In the genomic region with DNA sequence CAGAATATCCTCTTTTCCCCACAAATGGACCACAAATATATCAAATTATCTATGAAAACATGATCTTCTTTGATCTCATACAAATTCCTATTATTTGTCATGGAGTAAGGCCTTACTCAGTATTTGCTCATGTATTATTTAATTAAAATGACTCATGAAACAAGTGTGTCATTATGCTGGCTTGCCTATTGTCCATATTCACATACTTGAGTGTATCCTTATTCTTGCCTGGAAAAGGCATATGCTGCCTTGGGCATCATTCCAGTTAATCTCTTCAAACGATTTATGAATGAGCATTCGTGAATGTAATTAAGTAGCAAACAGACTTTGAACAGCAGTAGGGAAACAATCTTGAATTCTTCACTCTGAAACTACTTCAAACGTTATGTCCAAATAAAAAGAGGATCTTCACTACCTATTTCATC, we compare ENCODE assay signal across 11 cellular contexts. TPM values are rescaled to one million over a fixed set of nuclear protein-coding genes. Genes with fewer than 3 reads are reported as not detected.
DNase-seq lines count a peak whose midpoint lies in the region; ATAC-seq, FAIRE-seq and TF ChIP-seq lines count a peak whose summit lies in the region.
"Had no signal": no experiment of that assay in that cellular context is flagged by ENCODE, and none has a peak within 500 bp of the region (broad histone marks: within the 10 kb centered on the region; RNA-seq: fewer than 3 reads in every experiment).

No MANE protein-coding gene starts in this region.

- peaks cover 0 to 2% of the 10 kb centered on the region in 2 donors for H3K4me1 ChIP-seq in small intestine (ENCODE audit: control insufficient read depth in 2 of 2, insufficient read depth in 1 of 2, low read depth in 1 of 2, low read length in 1 of 2)

- WGBS in small intestine, 3 donors = 7 to 20% (median 14%) methylated on average over 3 of the region's 3 CpGs

- no peaks in the 10 kb centered on the region for H3K27me3 ChIP-seq in small intestine (ENCODE audit: control insufficient read depth in 2 of 2, insufficient read depth in 2 of 2, low read length in 2 of 2)

- H3K36me3 ChIP-seq in small intestine (ENCODE audit: control insufficient read depth in 2 of 2, insufficient read depth in 2 of 2, low read length in 2 of 2) = no peaks in the 10 kb centered on the region

- DNase-seq in HFF-Myc (ENCODE audit: extremely low read depth, low read depth) (peak; percentile 22), NCI-H446 (lab: John Stamatoyannopoulos, UW) (peak; percentile 29 to 76), cardiac fibroblast (ENCODE audit: low read depth in 2 of 2) (peak; percentile 44 to 79), small intestine (peak; percentile 68), ACHN (no peak), caudate nucleus (lab: John Stamatoyannopoulos, UW) (no peak), iPS-NIHi7 (ENCODE audit: extremely low spot score) (no peak)
- DNase-seq: GDM1; stimulated activated CD4-positive, alpha-beta T cell treated with anti-CD3 and anti-CD28 coated beads, Interleukin-1b, Interleukin-23, amount 100 ng/mL, for 48 hours; substantia nigra had no signal

- ATAC-seq in HG03159 (IDR thresholded peaks at IDR 0.05; ENCODE audit: unreplicated experiment) = no peak

- H3K27ac ChIP-seq in small intestine (ENCODE audit: low read depth in 1 of 2, low read length in 1 of 2) (no peak overlapping the region), caudate nucleus (ENCODE audit: low read depth, low read length) (no peak overlapping the region)

- in situ Hi-C loops in ACHN (cut with HindIII; ENCODE audit: low pct_ligation_motif_present, low pct_unique_long_range_greater_than_20kb, low sequenced_read_pairs) = no loop called here

- no peak for TF ChIP-seq CTCF in HFF-Myc (IDR thresholded peaks at IDR 0.05; ENCODE audit: low read depth, low read length, missing control alignments)
- no peak for TF ChIP-seq CTCF in cardiac fibroblast (IDR thresholded peaks at IDR 0.05; ENCODE audit: low read depth, low read length)

- no peak for FAIRE-seq in small intestine (lab: Jason Lieb, UNC)

- no peak overlapping the region for H3K4me3 ChIP-seq in HFF-Myc (replicated peaks; ENCODE audit: low read depth, low read length)
- no peak overlapping the region for H3K4me3 ChIP-seq in cardiac fibroblast (replicated peaks in 1 of 2; ENCODE audit: low read depth in 2 of 2, low read length in 2 of 2)
- no peak overlapping the region for H3K4me3 ChIP-seq in small intestine (ENCODE audit: low read depth in 1 of 2, low read length in 2 of 2)

- no peaks in the 10 kb centered on the region for H3K9me3 ChIP-seq in small intestine (ENCODE audit: control insufficient read depth, low read depth)

RNA-seq across cellular contexts. Expression of a gene that starts 22.6 kb away (rescaled TPM):
- 10 to 100 TPM; 18.9 to 61.9 (median 24.6) TPM for polyA plus RNA-seq in small intestine

RNA-seq across cellular contexts. Expression of a gene that starts 45.6 kb away (rescaled TPM):
- 10 to 100 TPM in 1 of 3 donors, 1 to 10 TPM in 2; 1.6 to 17.9 (median 1.6) TPM for polyA plus RNA-seq in small intestine

Comparison
In these comparisons a context has a peak if more than half of its experiments do, and no peak if none do; other contexts are left out.
1. DNase-seq: peak in HFF-Myc (single experiment), NCI-H446 (2 of 2), cardiac fibroblast (2 of 2) and small intestine (single experiment); none in ACHN (single experiment), caudate nucleus (0 of 61) and iPS-NIHi7 (single experiment).